26 cellular contexts compared by ENCODE assay signal in genomic region chr13:111295896-111296295, GRCh38. TPM values are rescaled to one million over a fixed set of nuclear protein-coding genes. Genes with fewer than 3 reads are reported as not detected.
"Had no signal": no experiment of that assay in that cellular context is flagged by ENCODE, and none has a peak within 500 bp of the region (broad histone marks: within the 10 kb centered on the region; RNA-seq: fewer than 3 reads in every experiment).

No MANE protein-coding gene starts in this region.

- H2AFZ ChIP-seq: neural progenitor cell had no signal

- H3K4me1 ChIP-seq: esophagus muscularis mucosa, neural progenitor cell, stomach, suprapubic skin, tibial nerve had no signal

- H3K27ac ChIP-seq: brain microvascular endothelial cell, esophagus muscularis mucosa, neural progenitor cell, stomach, suprapubic skin, tibial nerve, WERI-Rb-1 had no signal

- H3K4me3 Mint-ChIP-seq: activated CD4-positive, alpha-beta T cell treated with anti-CD3 and anti-CD28 coated beads, Interleukin-2, amount 10 ng/mL, durations not matched to agents 7 days and 5 days; activated naive CD4-positive, alpha-beta T cell treated with anti-CD3 and anti-CD28 coated beads, Interleukin-2, amount 10 ng/mL, durations not matched to agents 7 days and 5 days; activated T-cell treated with anti-CD3 and anti-CD28 coated beads, Interleukin-2, amount 50 U/mL, for 72 hours; neural progenitor cell; stimulated activated memory B cell treated with anti-CD40 and anti-IgM and Interleukin-4, amounts not matched to agents 10 μg/mL and 1 μg/mL and 100 μg/mL, for 72 hours had no signal

- DNase-seq: activated CD4-positive, alpha-beta T cell treated with anti-CD3 and anti-CD28 coated beads, Interleukin-2, amount 10 ng/mL, durations not matched to agents 7 days and 5 days; activated CD4-positive, CD25-positive, alpha-beta regulatory T cell treated with anti-CD3 and anti-CD28 coated beads, Interleukin-2, amount 50 U/mL, for 72 hours; activated CD8-positive, alpha-beta memory T cell treated with anti-CD3 and anti-CD28 coated beads, Interleukin-2, amount 50 U/mL, for 48 hours; activated effector memory CD4-positive, alpha-beta T cell treated with anti-CD3 and anti-CD28 coated beads, Interleukin-2, amount 50 U/mL, for 16 hours; activated naive CD4-positive, alpha-beta T cell treated with anti-CD3 and anti-CD28 coated beads, Interleukin-2, amount 10 ng/mL, durations not matched to agents 7 days and 5 days; activated T-cell treated with anti-CD3 and anti-CD28 coated beads, Interleukin-2, amount 50 U/mL, for 72 hours; anterior cingulate cortex; brain microvascular endothelial cell; effector memory CD4-positive, alpha-beta T cell; hypothalamus; islet precursor cell; left colon; mesendoderm; mucosa of descending colon; stimulated activated CD4-positive, alpha-beta T cell treated with anti-CD3 and anti-CD28 coated beads, Interleukin-2, amount 100 ng/mL, for 24 hours; stomach; WERI-Rb-1 had no signal

- H3K4me2 ChIP-seq: neural progenitor cell had no signal

- H3K9me3 Mint-ChIP-seq: activated CD4-positive, alpha-beta T cell treated with anti-CD3 and anti-CD28 coated beads, Interleukin-2, amount 10 ng/mL, durations not matched to agents 7 days and 5 days; activated naive CD4-positive, alpha-beta T cell treated with anti-CD3 and anti-CD28 coated beads, Interleukin-2, amount 10 ng/mL, durations not matched to agents 7 days and 5 days; activated T-cell treated with anti-CD3 and anti-CD28 coated beads, Interleukin-2, amount 50 U/mL, for 72 hours; neural progenitor cell; stimulated activated memory B cell treated with anti-CD40 and anti-IgM and Interleukin-4, amounts not matched to agents 10 μg/mL and 1 μg/mL and 100 μg/mL, for 72 hours had no signal

- H3K27ac Mint-ChIP-seq: activated CD4-positive, alpha-beta T cell treated with anti-CD3 and anti-CD28 coated beads, Interleukin-2, amount 10 ng/mL, durations not matched to agents 7 days and 5 days; activated naive CD4-positive, alpha-beta T cell treated with anti-CD3 and anti-CD28 coated beads, Interleukin-2, amount 10 ng/mL, durations not matched to agents 7 days and 5 days; activated T-cell treated with anti-CD3 and anti-CD28 coated beads, Interleukin-2, amount 50 U/mL, for 72 hours; neural progenitor cell; stimulated activated memory B cell treated with anti-CD40 and anti-IgM and Interleukin-4, amounts not matched to agents 10 μg/mL and 1 μg/mL and 100 μg/mL, for 72 hours had no signal

- H3K9me3 ChIP-seq: esophagus muscularis mucosa, mucosa of descending colon, stomach, suprapubic skin, tibial nerve had no signal

- H3K27me3 Mint-ChIP-seq: activated CD4-positive, alpha-beta T cell treated with anti-CD3 and anti-CD28 coated beads, Interleukin-2, amount 10 ng/mL, durations not matched to agents 7 days and 5 days; activated naive CD4-positive, alpha-beta T cell treated with anti-CD3 and anti-CD28 coated beads, Interleukin-2, amount 10 ng/mL, durations not matched to agents 7 days and 5 days; stimulated activated memory B cell treated with anti-CD40 and anti-IgM and Interleukin-4, amounts not matched to agents 10 μg/mL and 1 μg/mL and 100 μg/mL, for 72 hours had no signal

- H3K4me1 Mint-ChIP-seq: neural progenitor cell had no signal

- ATAC-seq: activated T-cell treated with anti-CD3 and anti-CD28 coated beads, Interleukin-2, amount 50 U/mL, for 72 hours; left colon; mucosa of descending colon; sciatic nerve; stimulated activated memory B cell treated with anti-CD40 and anti-IgM and Interleukin-4, amounts not matched to agents 10 μg/mL and 1 μg/mL and 100 μg/mL, for 72 hours had no signal

- H3K4me3 ChIP-seq: esophagus muscularis mucosa, mucosa of descending colon, neural progenitor cell, stomach, suprapubic skin, tibial nerve had no signal

- H3K27me3 ChIP-seq: brain microvascular endothelial cell, esophagus muscularis mucosa, neural progenitor cell, stomach, suprapubic skin, tibial nerve had no signal

- H3K9ac ChIP-seq: neural progenitor cell had no signal

RNA-seq across cellular contexts. Expression of gene TEX29, which starts 24.5 kb away (rescaled TPM):
- total RNA-seq: frontal cortex, lower leg skin, stomach, suprapubic skin, urinary bladder had no signal
